ENCODE assay signal across 28 cellular contexts in the genomic region with DNA sequence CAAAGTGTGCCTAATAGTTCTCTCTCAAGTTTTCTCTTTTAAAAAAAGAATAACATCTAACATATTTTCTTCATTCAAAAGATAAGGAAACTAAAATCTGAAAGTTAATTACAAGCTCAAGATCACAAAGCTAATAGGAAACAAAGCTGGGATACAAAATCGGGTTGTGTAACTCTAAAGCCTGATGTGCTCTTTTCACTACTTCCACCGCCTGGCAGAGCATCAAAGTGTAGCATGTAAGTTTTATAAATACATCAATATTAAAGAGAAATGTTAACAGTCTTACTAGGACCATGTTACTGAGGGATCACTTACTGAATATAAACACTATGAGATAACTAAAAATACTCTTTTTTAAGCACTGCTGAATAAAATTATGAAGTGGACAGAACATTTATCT.
"Had no signal": no experiment of that assay in that cellular context is flagged by ENCODE, and none has a peak within 500 bp of the region (broad histone marks: within the 10 kb centered on the region; RNA-seq: fewer than 3 reads in every experiment).

No MANE protein-coding gene starts in this region.

- H3K4me1 ChIP-seq: prostate gland had no signal

- FAIRE-seq: endothelial cell of umbilical vein, kidney, small intestine, TTC549, urothelium cell line had no signal

- H3K27me3 ChIP-seq: esophagus muscularis mucosa, ovary, sigmoid colon had no signal

- DNase-seq: activated CD4-positive, alpha-beta T cell treated with anti-CD3 and anti-CD28 coated beads for 4 hours; activated CD4-positive, alpha-beta T cell treated with anti-CD3 and anti-CD28 coated beads, Interleukin-2, amount 50 U/mL, for 4 hours; activated naive CD4-positive, alpha-beta T cell; activated T-cell treated with anti-CD3 and anti-CD28 coated beads for 4 hours; activated T-cell treated with anti-CD3 and anti-CD28 coated beads, Interleukin-2, amount 50 U/mL, for 72 hours; anterior cingulate cortex; cortex of kidney; effector memory CD8-positive, alpha-beta T cell; foreskin melanocyte; kidney; left colon; mammary epithelial cell; midbrain; naive thymus-derived CD4-positive, alpha-beta T cell; ovary; sigmoid colon; small intestine; stimulated activated CD4-positive, alpha-beta T cell treated with anti-CD3 and anti-CD28 coated beads, Interleukin-4, amount 100 ng/mL, for 24 hours; trophoblast cell had no signal

- H3K9me3 ChIP-seq: esophagus muscularis mucosa, ovary, prostate gland, sigmoid colon, thoracic aorta had no signal

- H3K27ac ChIP-seq: esophagus muscularis mucosa, ovary, prostate gland, sigmoid colon, thoracic aorta, VCaP had no signal

- H3K36me3 ChIP-seq: esophagus muscularis mucosa, ovary, prostate gland, sigmoid colon, thoracic aorta had no signal

- H3K4me3 ChIP-seq: esophagus muscularis mucosa, ovary, prostate gland, sigmoid colon, thoracic aorta had no signal

- ATAC-seq: activated naive CD4-positive, alpha-beta T cell treated with anti-CD3 and anti-CD28 coated beads, Interleukin-2, amount 50 U/mL, for 72 hours; activated T-cell treated with anti-CD3 and anti-CD28 coated beads, Interleukin-2, amount 50 U/mL, for 72 hours; effector memory CD8-positive, alpha-beta T cell; left colon; naive thymus-derived CD4-positive, alpha-beta T cell; stimulated activated effector memory CD8-positive, alpha-beta T cell treated with anti-CD3 and anti-CD28 coated beads, Interleukin-12 subunit alpha, Interleukin-12 subunit beta, amount 100 ng/mL, for 72 hours had no signal
